ENCODE assay signal across 8 cellular contexts in genomic region chr1:26307363-26307781, GRCh38. TPM values are rescaled to one million over a fixed set of nuclear protein-coding genes. Genes with fewer than 3 reads are reported as not detected.
DNase-seq lines count a peak whose midpoint lies in the region; ATAC-seq and TF ChIP-seq lines count a peak whose summit lies in the region.
"Had no signal": no experiment of that assay in that cellular context is flagged by ENCODE, and none has a peak within 500 bp of the region (broad histone marks: within the 10 kb centered on the region; RNA-seq: fewer than 3 reads in every experiment).

No MANE protein-coding gene starts in this region.

- peaks cover 22% of the 10 kb centered on the region for H3K4me1 ChIP-seq in mammary epithelial cell (ENCODE audit: insufficient read depth, low read length)
- peaks cover 15 to 19% of the 10 kb centered on the region in 2 experiments for H3K4me1 ChIP-seq in trophoblast cell (ENCODE audit: control insufficient read depth in 1 of 2, insufficient read depth in 2 of 2, low read length in 2 of 2)
- peaks cover 0 to 53% of the 10 kb centered on the region in 2 donors for H3K4me1 ChIP-seq in left lung

- peaks cover 6% of the 10 kb centered on the region for H3K79me2 ChIP-seq in mammary epithelial cell (ENCODE audit: insufficient read depth, low read length)
- H3K79me2 ChIP-seq in trophoblast cell (ENCODE audit: control insufficient read depth, insufficient read depth, low read length, poor library complexity) = no peaks in the 10 kb centered on the region

- H3K36me3 ChIP-seq in mammary epithelial cell (ENCODE audit: insufficient read depth, low read length) (no peaks in the 10 kb centered on the region), trophoblast cell (ENCODE audit: control insufficient read depth in 1 of 2, insufficient read depth in 2 of 2, low read length in 2 of 2) (no peaks in the 10 kb centered on the region), left lung (no peaks in the 10 kb centered on the region)

- ATAC-seq in GM18873 (IDR thresholded peaks at IDR 0.05; ENCODE audit: low FRiP score, unreplicated experiment) (peak; percentile 4), left lung (no peak)

- H3K9ac ChIP-seq in mammary epithelial cell (ENCODE audit: insufficient read depth, low read length) = peak overlapping the region; percentile 71
- H3K9ac ChIP-seq in trophoblast cell (ENCODE audit: low read length) = no peak overlapping the region

- H2BK12ac ChIP-seq in trophoblast cell (ENCODE audit: low read length) = no peak overlapping the region

- H3K4me2 ChIP-seq in mammary epithelial cell (ENCODE audit: insufficient read depth, low read depth, low read length) = peak overlapping the region; percentile 87
- peak overlapping the region; percentile 74 for H3K4me2 ChIP-seq in trophoblast cell (ENCODE audit: low read length)

- no peaks in the 10 kb centered on the region for H4K20me1 ChIP-seq in mammary epithelial cell (ENCODE audit: insufficient read depth, low read length)

- H3K79me1 ChIP-seq in trophoblast cell (ENCODE audit: low read length) = peaks cover 10% of the 10 kb centered on the region

- peak overlapping the region; percentile 39 for H4K8ac ChIP-seq in trophoblast cell (ENCODE audit: low read depth, low read length)

- no peak overlapping the region for H3K18ac ChIP-seq in trophoblast cell (ENCODE audit: low read length)

- no peak overlapping the region for H2AK5ac ChIP-seq in trophoblast cell (ENCODE audit: low read length)

- dilution Hi-C loops in mammary epithelial cell (cut with HindIII; ENCODE audit: low sequenced_read_pairs) = no loop called here

- in situ Hi-C loops in mammary epithelial cell (cut with MboI; ENCODE audit: low sequenced_read_pairs in 2 of 2) = no loop called here

- H3K27ac ChIP-seq in mammary epithelial cell (ENCODE audit: insufficient read depth, low read depth, low read length) (peak overlapping the region; percentile 81), trophoblast cell (ENCODE audit: low read depth, low read length) (no peak overlapping the region), left lung (peak overlapping the region in 1 of 2 donors; percentile 90)

- intact Hi-C loops in mammary epithelial cell (cut with micrococcal nuclease) = no loop called here
- intact Hi-C loops in left lung (cut with DNase I) = no loop called here

- H4K12ac ChIP-seq in trophoblast cell (ENCODE audit: low read depth, low read length) = peak overlapping the region; percentile 73

- WGBS in mammary epithelial cell (ENCODE audit: low coverage, missing lambda C conversion rate) = 35% methylated on average over 5 of the region's 6 CpGs
- WGBS in trophoblast cell (ENCODE audit: extremely low coverage, insufficient coverage, insufficient read length) = no CpG with 5 or more reads among the region's 6 CpGs

- no peak overlapping the region for H2BK5ac ChIP-seq in trophoblast cell (ENCODE audit: low read depth, low read length, poor library complexity)

- no TSS peak for BruUV-seq in mammary epithelial cell (replicated peaks; lab: Mats Ljungman, UMichigan)

- DNase-seq in NB4 (ENCODE audit: low read depth) = no peak
- DNase-seq in mammary epithelial cell = no peak
- DNase-seq in trophoblast cell = no peak
- no peak for DNase-seq in left lung
- DNase-seq in HCEC 1CT = no peak
- DNase-seq in iPS-NIHi7 (ENCODE audit: extremely low spot score) = no peak
- DNase-seq: NCI-H446 had no signal

- TF ChIP-seq CTCF in NB4 (IDR thresholded peaks at IDR 0.05; ENCODE audit: low read depth, low read length) (no peak), mammary epithelial cell (conservative IDR thresholded peaks at IDR 0.05 in 1 of 2, IDR thresholded peaks at IDR 0.05 in 1 of 2; ENCODE audit: extremely low read depth in 1 of 2, insufficient read depth in 1 of 2, low read depth in 1 of 2, low read length in 2 of 2) (no peak), left lung (IDR thresholded peaks at IDR 0.05) (no peak)

- no peak overlapping the region for H2BK120ac ChIP-seq in trophoblast cell (ENCODE audit: insufficient read depth, low read length, poor library complexity)

- H3K4ac ChIP-seq in trophoblast cell (ENCODE audit: low read depth, low read length) = no peak overlapping the region

- CTCF ChIA-PET in mammary epithelial cell (lab: Charles Lee; ENCODE audit: low non-redundant PET) = no interaction called here

- no peak for TF ChIP-seq POLR2A in NB4 (IDR thresholded peaks at IDR 0.05; ENCODE audit: extremely low read depth, insufficient read length)

- H3K23ac ChIP-seq in trophoblast cell (ENCODE audit: low read length) = no peak overlapping the region

- H2AFZ ChIP-seq in mammary epithelial cell (ENCODE audit: low read depth, low read length) = peak overlapping the region; percentile 96
- no peak overlapping the region for H2AFZ ChIP-seq in trophoblast cell (ENCODE audit: insufficient read depth, low read length, poor library complexity)

- no peak overlapping the region for H3K14ac ChIP-seq in trophoblast cell (ENCODE audit: low read length)

- H3K27me3 ChIP-seq in mammary epithelial cell (ENCODE audit: insufficient read depth, low read length) (no peaks in the 10 kb centered on the region), trophoblast cell (ENCODE audit: insufficient read depth, low read length) (no peaks in the 10 kb centered on the region), left lung (no peaks in the 10 kb centered on the region)

- H3K9me3 ChIP-seq in mammary epithelial cell (replicated peaks; ENCODE audit: insufficient read depth, low read length) (no peaks in the 10 kb centered on the region), trophoblast cell (ENCODE audit: insufficient read depth, low read depth, low read length) (no peaks in the 10 kb centered on the region), left lung (no peaks in the 10 kb centered on the region)

- no peak overlapping the region for H4K91ac ChIP-seq in trophoblast cell (ENCODE audit: low read depth, low read length)

- peak overlapping the region; percentile 53 for H3K4me3 ChIP-seq in NB4 (ENCODE audit: low read depth, low read length)
- no peak overlapping the region for H3K4me3 ChIP-seq in mammary epithelial cell (replicated peaks in 1 of 3; ENCODE audit: insufficient read depth in 1 of 3, low read depth in 2 of 3, low read length in 3 of 3)
- no peak overlapping the region for H3K4me3 ChIP-seq in trophoblast cell (ENCODE audit: low read depth, low read length)
- H3K4me3 ChIP-seq in left lung = peak overlapping the region in 1 of 2 donors; percentile 68

RNA-seq across cellular contexts. Expression of gene UBXN11, which starts 0.9 kb away (rescaled TPM):
- total RNA-seq in mammary epithelial cell (10 to 100 TPM in 1 of 2 donors, 1 to 10 TPM in 1; 6.2 to 12.9 TPM), left lung (10 to 100 TPM; 24.0 to 43.1 TPM)
- 8.5 TPM for polyA plus RNA-seq in mammary epithelial cell
- 4.5 TPM for polyA minus RNA-seq in mammary epithelial cell
- 8.1 and 8.5 TPM in 2 replicates for polyA plus RNA-seq in trophoblast cell (2013)

RNA-seq across cellular contexts. Expression of gene CD52, which starts 10.4 kb away (rescaled TPM):
- not detected for total RNA-seq in mammary epithelial cell
- polyA plus RNA-seq in mammary epithelial cell = 0.27 TPM
- not detected for polyA minus RNA-seq in mammary epithelial cell
- 2.0 and 2.4 TPM in 2 replicates for polyA plus RNA-seq in trophoblast cell (2013)
- total RNA-seq in left lung = 100 to 1,000 TPM in 1 of 2 donors, 10 to 100 TPM in 1; 96.7 to 170 TPM

RNA-seq across cellular contexts. Expression of gene SH3BGRL3, which starts 27.5 kb away (rescaled TPM):
- total RNA-seq in mammary epithelial cell (100 to 1,000 TPM in 1 of 2 donors, 10 to 100 TPM in 1; 15.8 to 497 TPM), left lung (100 to 1,000 TPM; 210 to 347 TPM)
- 235 TPM for polyA plus RNA-seq in mammary epithelial cell
- 653 TPM for polyA minus RNA-seq in mammary epithelial cell
- 179 and 184 TPM in 2 replicates for polyA plus RNA-seq in trophoblast cell (2013)

RNA-seq across cellular contexts. Expression of gene CRYBG2, which starts 46.6 kb away (rescaled TPM):
- total RNA-seq in mammary epithelial cell (10 to 100 TPM in 1 of 2 donors, 1 to 10 TPM in 1; 2.2 to 11.0 TPM), left lung (1 to 10 TPM; 2.0 to 7.6 TPM)
- polyA plus RNA-seq in mammary epithelial cell = 4.5 TPM
- polyA minus RNA-seq in mammary epithelial cell = 26.9 TPM
- 30.0 and 35.3 TPM in 2 replicates for polyA plus RNA-seq in trophoblast cell (2013)

Comparison
In these comparisons a context has a peak if more than half of its experiments do, and no peak if none do; other contexts are left out.
1. RNA of gene CD52, which starts 10.4 kb away (total RNA-seq): 96.7 to 170 TPM in left lung; not detected in mammary epithelial cell; every median in the first group is over 10 times any median in the second.